8 cellular contexts compared by ENCODE assay signal in the genomic region with DNA sequence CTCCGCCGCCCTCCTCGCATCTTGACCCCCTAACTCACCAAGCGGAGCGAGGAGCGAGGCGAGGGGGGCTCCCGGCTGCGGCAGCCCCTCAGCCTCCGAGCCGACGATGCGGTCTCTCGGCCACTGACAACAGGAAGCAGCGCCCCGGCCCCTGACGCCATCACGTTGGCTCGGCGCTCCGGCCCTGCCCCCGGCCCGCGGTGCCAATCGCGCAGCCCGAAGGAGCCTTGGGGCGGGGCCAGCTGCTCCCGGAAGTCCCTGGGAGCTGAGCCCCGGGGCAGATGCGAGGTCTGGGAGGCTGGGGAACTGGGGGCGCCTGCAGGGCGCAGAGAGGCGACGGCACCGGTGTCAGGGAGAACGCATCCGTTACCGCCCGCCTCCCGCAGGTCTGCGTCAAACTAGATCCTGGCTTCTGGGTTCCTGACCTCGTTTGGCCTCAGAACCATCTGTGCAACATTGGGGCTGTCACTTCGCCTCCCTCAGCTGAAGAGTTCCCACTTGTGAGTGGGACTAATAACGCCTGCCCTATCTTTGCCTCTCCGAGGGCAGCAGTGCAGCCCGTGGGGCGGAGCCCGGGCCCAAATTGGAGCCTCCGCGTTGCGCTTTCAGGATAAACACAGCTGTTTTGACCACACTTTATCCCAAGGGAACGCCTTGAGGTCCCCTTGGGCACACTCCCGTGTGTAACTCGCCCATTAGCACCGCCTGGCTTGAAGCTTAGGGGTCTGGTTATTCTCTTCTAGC.
A peak's percentile ranks its signal among the peaks of the same experiment; 100 is the strongest.
DNase-seq lines count a peak whose midpoint lies in the region; ATAC-seq, FAIRE-seq and TF ChIP-seq lines count a peak whose summit lies in the region.
"Not testable (repeated sequence)": the region's sequence is repeated elsewhere in the genome, so short reads cannot be mapped to it uniquely, and the experiment has no call there.

No MANE protein-coding gene starts in this region.

- FAIRE-seq in GM12892 (lab: Jason Lieb, UNC) = peak; percentile 74

- peaks cover 0 to 18% (median 3%) of the 10 kb centered on the region in 4 donors for H3K4me1 ChIP-seq in transverse colon

- not testable (repeated sequence) for H3K27me3 Mint-ChIP-seq in T-helper 17 cell

- intact Hi-C loops in left ventricle myocardium superior (cut with micrococcal nuclease); posterior vena cava (cut with DNase I); transverse colon (cut with DNase I; ENCODE audit: low total_unique reads): not testable (repeated sequence)

- peak overlapping the region; percentile 91 for H3K27ac Mint-ChIP-seq in T-helper 17 cell

- not testable (repeated sequence) for H3K36me3 ChIP-seq in transverse colon

- not testable (repeated sequence) for H3K36me3 Mint-ChIP-seq in T-helper 17 cell (ENCODE audit: low read depth)

- ATAC-seq in HG02678 (IDR thresholded peaks at IDR 0.05; ENCODE audit: unreplicated experiment) (peak; percentile 96), T-helper 17 cell (peak; percentile 94), left ventricle myocardium superior (peak; percentile 97)

- in situ Hi-C loops in transverse colon (cut with MboI; ENCODE audit: low pct_ligation_motif_present in 1 of 4, low pct_unique_long_range_greater_than_20kb in 1 of 4, low sequenced_read_pairs in 3 of 4) = not testable (repeated sequence)

- H3K4me1 Mint-ChIP-seq in T-helper 17 cell = not testable (repeated sequence)

- not testable (repeated sequence) for TF ChIP-seq CTCF in transverse colon (IDR thresholded peaks at IDR 0.05)

- H3K27me3 ChIP-seq in transverse colon = not testable (repeated sequence)

- peak; percentile 45; the same call in 1 of the 2 replicates for TF ChIP-seq POLR2A in GM12892 (IDR thresholded peaks at IDR 0.05; ENCODE audit: low read depth, low read length)
- peak; percentile 95 for TF ChIP-seq POLR2A in transverse colon (IDR thresholded peaks at IDR 0.05)

- not testable (repeated sequence) for TF ChIP-seq EP300 in transverse colon (IDR thresholded peaks at IDR 0.05; ENCODE audit: low read depth)

- DNase-seq in GM12892 (ENCODE audit: insufficient read length) = peak; percentile 81
- peak; percentile 45 for DNase-seq in NCI-H1105 (lab: John Stamatoyannopoulos, UW)
- DNase-seq in T-helper 17 cell = peak; percentile 75 to 83 (median 77)
- peak in 55 of 56 donors; percentile 20 to 90 (median 67) for DNase-seq in amygdala (lab: John Stamatoyannopoulos, UW)
- peak; percentile 94 for DNase-seq in left ventricle myocardium superior
- peak; percentile 97 for DNase-seq in posterior vena cava (ENCODE audit: low spot score)
- peak; percentile 91 for DNase-seq in transverse colon

- H3K4me3 Mint-ChIP-seq in T-helper 17 cell = peak overlapping the region; percentile 97

- WGBS in transverse colon (ENCODE audit: low coverage in 1 of 2), 2 donors = 0% methylated on average over 5 to 25 of the region's 56 CpGs

- peak overlapping the region; percentile 87 to 94 (median 93) for H3K27ac ChIP-seq in transverse colon

- peak overlapping the region; percentile 62 to 83 (median 76) for H3K4me3 ChIP-seq in transverse colon

- not testable (repeated sequence) for H3K9me3 ChIP-seq in T-helper 17 cell (ENCODE audit: control insufficient read depth, low read length, poor library complexity, severe bottlenecking); transverse colon

Comparison
In these comparisons a context has a peak if more than half of its experiments do, and no peak if none do; other contexts are left out.
1. Peak in every context shown above with its lines: DNase-seq, ATAC-seq, H3K4me3 ChIP-seq and H3K27ac ChIP-seq.
2. DNase-seq: peak in every context shown above with its lines; median percentile 97 in posterior vena cava; 94 in left ventricle myocardium superior; 91 in transverse colon; 81 in GM12892; 77 in T-helper 17 cell; 67 in amygdala; 45 in NCI-H1105.